3 cellular contexts compared by ENCODE assay signal in the genomic region with DNA sequence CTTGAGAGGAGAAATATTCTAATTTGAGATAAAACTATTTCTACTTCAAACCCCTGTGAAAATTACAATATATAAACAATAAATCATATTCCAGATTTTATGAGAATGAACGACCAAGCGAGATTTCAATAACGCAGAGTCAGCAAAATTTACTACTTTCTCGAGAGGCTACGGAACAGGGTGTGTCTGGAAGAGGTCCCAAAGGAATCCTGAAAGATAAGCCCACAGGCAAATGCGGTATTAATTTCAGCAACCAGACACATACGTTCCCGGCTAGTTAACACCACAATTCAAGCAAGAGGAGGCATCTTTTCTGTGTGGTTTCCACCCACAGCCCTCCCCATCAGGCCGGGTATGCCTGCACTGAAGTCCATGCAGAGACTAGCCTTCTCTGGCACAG.
TF ChIP-seq lines count a peak whose summit lies in the region.

No MANE protein-coding gene starts in this region.

TF ChIP-seq in A549, 52 proteins besides CTCF, POLR2A, EP300 and RAD21:
- TF ChIP-seq NFE2L2 (conservative IDR thresholded peaks at IDR 0.05; ENCODE audit: low read length) (no peak), FOXS1 (CRISPR knock-in tag; IDR thresholded peaks at IDR 0.05) (no peak), KDM5A (IDR thresholded peaks at IDR 0.05) (no peak), HOXA7 (CRISPR knock-in tag; IDR thresholded peaks at IDR 0.05) (no peak), MAFK (IDR thresholded peaks at IDR 0.05; ENCODE audit: partially characterized antibody) (peak; percentile 99), EHMT2 (IDR thresholded peaks at IDR 0.05; ENCODE audit: low read depth) (no peak)

TF ChIP-seq in HEK293T, 16 proteins besides CTCF, POLR2A, EP300 and RAD21:
- TF ChIP-seq LEF1 (IDR thresholded peaks at IDR 0.05; ENCODE audit: borderline replicate concordance), result no peak
- TF ChIP-seq FOXK2 (IDR thresholded peaks at IDR 0.05), result no peak
- no peak for TF ChIP-seq BHLHE40 (IDR thresholded peaks at IDR 0.05; ENCODE audit: borderline replicate concordance)
- TF ChIP-seq PKNOX1 (IDR thresholded peaks at IDR 0.05), result no peak
- no peak for TF ChIP-seq HDGF (IDR thresholded peaks at IDR 0.05; ENCODE audit: borderline replicate concordance)
- TF ChIP-seq FOXA1 (IDR thresholded peaks at IDR 0.05), result no peak
- TF ChIP-seq CTBP1 (IDR thresholded peaks at IDR 0.05; ENCODE audit: borderline replicate concordance), result no peak
- TF ChIP-seq TARDBP (IDR thresholded peaks at IDR 0.05), result no peak
- TF ChIP-seq ZNF384 (IDR thresholded peaks at IDR 0.05), result no peak
- TF ChIP-seq ARNT (IDR thresholded peaks at IDR 0.05), result no peak
- no peak for TF ChIP-seq NFRKB (IDR thresholded peaks at IDR 0.05)
- no peak for TF ChIP-seq FOXM1 (IDR thresholded peaks at IDR 0.05; ENCODE audit: borderline replicate concordance)
- TF ChIP-seq SUZ12 (IDR thresholded peaks at IDR 0.05), result no peak
- no peak for TF ChIP-seq L3MBTL2 (conservative IDR thresholded peaks at IDR 0.05)
- TF ChIP-seq SP1 (IDR thresholded peaks at IDR 0.05), result no peak
- no peak for TF ChIP-seq ELF4 (IDR thresholded peaks at IDR 0.05)

TF ChIP-seq in H1, 55 proteins besides CTCF, POLR2A, EP300 and RAD21:
- TF ChIP-seq MAFK (IDR thresholded peaks at IDR 0.05; ENCODE audit: low read depth, low read length) (peak; percentile 99), SIX5 (IDR thresholded peaks at IDR 0.05; ENCODE audit: low read depth, low read length) (no peak)
